ENCODE assay signal across 24 cellular contexts in genomic region chr16:71794943-71795342, GRCh38. TPM values are rescaled to one million over a fixed set of nuclear protein-coding genes. Genes with fewer than 3 reads are reported as not detected.
A peak's percentile ranks its signal among the peaks of the same experiment; 100 is the strongest.
DNase-seq lines count a peak whose midpoint lies in the region; ATAC-seq lines count a peak whose summit lies in the region.
"Had no signal": no experiment of that assay in that cellular context is flagged by ENCODE, and none has a peak within 500 bp of the region (broad histone marks: within the 10 kb centered on the region; RNA-seq: fewer than 3 reads in every experiment).

No MANE protein-coding gene starts in this region.

- no peaks in the 10 kb centered on the region for H3K27me3 Mint-ChIP-seq in activated naive CD4-positive, alpha-beta T cell treated with anti-CD3 and anti-CD28 coated beads, Interleukin-2, amount 50 U/mL, for 24 hours
- H3K27me3 Mint-ChIP-seq in activated CD8-positive, alpha-beta T cell treated with anti-CD3 and anti-CD28 coated beads, Interleukin-2, amount 10 ng/mL, durations not matched to agents 7 days and 5 days (ENCODE audit: low read depth), result no peaks in the 10 kb centered on the region
- no peaks in the 10 kb centered on the region for H3K27me3 Mint-ChIP-seq in stimulated activated memory B cell treated with anti-CD40 and anti-IgM and Interleukin-4, amounts not matched to agents 10 μg/mL and 1 μg/mL and 100 μg/mL, for 72 hours

- no peak for DNase-seq in activated naive CD4-positive, alpha-beta T cell treated with anti-CD3 and anti-CD28 coated beads, Interleukin-2, amount 50 U/mL, for 16 hours
- DNase-seq in activated CD8-positive, alpha-beta T cell treated with anti-CD3 and anti-CD28 coated beads, Interleukin-2, amount 10 ng/mL, durations not matched to agents 7 days and 5 days, result no peak
- DNase-seq in right cardiac atrium, result no peak
- DNase-seq: ACHN; activated CD4-positive, alpha-beta T cell treated with anti-CD3 and anti-CD28 coated beads, Interleukin-2, amount 50 U/mL, for 1 hour; amygdala; caudate nucleus; effector CD8-positive, alpha-beta T cell; GM23248; heart right ventricle; MG63; NCI-H1694 treated with DMSO at 0.1 percent for 48 hours; NCI-H2227 treated with DMSO at 0.1 percent for 48 hours had no signal

- peaks cover 6% of the 10 kb centered on the region for H3K36me3 Mint-ChIP-seq in activated naive CD4-positive, alpha-beta T cell treated with anti-CD3 and anti-CD28 coated beads, Interleukin-2, amount 50 U/mL, for 24 hours
- H3K36me3 Mint-ChIP-seq in activated CD8-positive, alpha-beta T cell treated with anti-CD3 and anti-CD28 coated beads, Interleukin-2, amount 10 ng/mL, durations not matched to agents 7 days and 5 days (ENCODE audit: low read depth), result peaks cover 29% of the 10 kb centered on the region
- peaks cover 35% of the 10 kb centered on the region for H3K36me3 Mint-ChIP-seq in stimulated activated memory B cell treated with anti-CD40 and anti-IgM and Interleukin-4, amounts not matched to agents 10 μg/mL and 1 μg/mL and 100 μg/mL, for 72 hours

- peaks cover 2% of the 10 kb centered on the region for H3K4me1 ChIP-seq in right cardiac atrium (ENCODE audit: control insufficient read depth, insufficient read depth, low read length)

- H3K4me3 ChIP-seq in right cardiac atrium (ENCODE audit: low read length), result no peak overlapping the region
- H3K4me3 ChIP-seq: GM23248, heart right ventricle, lung, MG63, tibial nerve had no signal

- POLR2A ChIA-PET in activated CD8-positive, alpha-beta T cell treated with anti-CD3 and anti-CD28 coated beads, Interleukin-2, amount 10 ng/mL, durations not matched to agents 7 days and 5 days (lab: Charles Lee), result interaction anchor here (1.3 kb wide), 1 partner anchor 14 kb away, joined by 9 read pairs; the partner anchor contains the start of gene AP1G1

- no peak for ATAC-seq in activated CD8-positive, alpha-beta T cell treated with anti-CD3 and anti-CD28 coated beads, Interleukin-2, amount 10 ng/mL, durations not matched to agents 7 days and 5 days
- ATAC-seq in right cardiac atrium (peak; percentile 53 to 64), HG02885 (IDR thresholded peaks at IDR 0.05; ENCODE audit: poor library complexity, unreplicated experiment) (no peak), HG02642 (IDR thresholded peaks at IDR 0.05; ENCODE audit: poor library complexity, unreplicated experiment) (no peak), GM18868 (IDR thresholded peaks at IDR 0.05; ENCODE audit: unreplicated experiment) (no peak)
- ATAC-seq in stimulated activated memory B cell treated with anti-CD40 and anti-IgM and Interleukin-4, amounts not matched to agents 10 μg/mL and 1 μg/mL and 100 μg/mL, for 72 hours, result no peak
- ATAC-seq: Panc1, SK-N-SH treated with all-trans-retinoic acid at 6 μM for 48 hours had no signal

- H3K4me3 Mint-ChIP-seq in activated naive CD4-positive, alpha-beta T cell treated with anti-CD3 and anti-CD28 coated beads, Interleukin-2, amount 50 U/mL, for 24 hours, result peak overlapping the region; percentile 37
- no peak overlapping the region for H3K4me3 Mint-ChIP-seq in activated CD8-positive, alpha-beta T cell treated with anti-CD3 and anti-CD28 coated beads, Interleukin-2, amount 10 ng/mL, durations not matched to agents 7 days and 5 days
- H3K4me3 Mint-ChIP-seq in stimulated activated memory B cell treated with anti-CD40 and anti-IgM and Interleukin-4, amounts not matched to agents 10 μg/mL and 1 μg/mL and 100 μg/mL, for 72 hours, result no peak overlapping the region
- H3K4me3 Mint-ChIP-seq: activated T-helper 1 cell treated with anti-CD3 and anti-CD28 coated beads, Interleukin-12 subunit alpha, Interleukin-12 subunit beta, Interleukin-2, Interleukin-4 antibody, amounts not matched to agents 30 ng/mL and 10 ng/mL and 1 ng/mL, durations not matched to agents 14 hours and 24 hours and 36 hours had no signal

- CTCF ChIA-PET in activated CD8-positive, alpha-beta T cell treated with anti-CD3 and anti-CD28 coated beads, Interleukin-2, amount 10 ng/mL, durations not matched to agents 7 days and 5 days (lab: Charles Lee), result interaction anchor here (1.0 to 1.8 kb wide), 5 partner anchors 14 to 166 kb away, joined by 3 to 6 read pairs (median 4); no protein-coding TSS in a partner anchor

- 27% methylated on average over 1 of the region's 1 CpG for WGBS in right cardiac atrium

- peak overlapping the region; percentile 44 for H3K27ac Mint-ChIP-seq in activated naive CD4-positive, alpha-beta T cell treated with anti-CD3 and anti-CD28 coated beads, Interleukin-2, amount 50 U/mL, for 24 hours
- peak overlapping the region; percentile 39 for H3K27ac Mint-ChIP-seq in activated CD8-positive, alpha-beta T cell treated with anti-CD3 and anti-CD28 coated beads, Interleukin-2, amount 10 ng/mL, durations not matched to agents 7 days and 5 days
- peak overlapping the region; percentile 49 for H3K27ac Mint-ChIP-seq in stimulated activated memory B cell treated with anti-CD40 and anti-IgM and Interleukin-4, amounts not matched to agents 10 μg/mL and 1 μg/mL and 100 μg/mL, for 72 hours
- H3K27ac Mint-ChIP-seq: activated T-helper 1 cell treated with anti-CD3 and anti-CD28 coated beads, Interleukin-12 subunit alpha, Interleukin-12 subunit beta, Interleukin-2, Interleukin-4 antibody, amounts not matched to agents 30 ng/mL and 10 ng/mL and 1 ng/mL, durations not matched to agents 14 hours and 24 hours and 36 hours had no signal

- no peaks in the 10 kb centered on the region for H3K27me3 ChIP-seq in right cardiac atrium (ENCODE audit: control insufficient read depth, insufficient read depth)
- H3K27me3 ChIP-seq: heart right ventricle, MG63, tibial nerve had no signal

- H3K4me1 Mint-ChIP-seq in activated naive CD4-positive, alpha-beta T cell treated with anti-CD3 and anti-CD28 coated beads, Interleukin-2, amount 50 U/mL, for 24 hours, result peaks cover 76% of the 10 kb centered on the region
- H3K4me1 Mint-ChIP-seq in activated CD8-positive, alpha-beta T cell treated with anti-CD3 and anti-CD28 coated beads, Interleukin-2, amount 10 ng/mL, durations not matched to agents 7 days and 5 days (ENCODE audit: low read depth), result peaks cover 54% of the 10 kb centered on the region
- H3K4me1 Mint-ChIP-seq in stimulated activated memory B cell treated with anti-CD40 and anti-IgM and Interleukin-4, amounts not matched to agents 10 μg/mL and 1 μg/mL and 100 μg/mL, for 72 hours, result peaks cover 67% of the 10 kb centered on the region

- intact Hi-C loops in right cardiac atrium (cut with DNase I), result no loop called here

- H3K9me3 ChIP-seq in right cardiac atrium (ENCODE audit: control insufficient read depth, low read length), result no peaks in the 10 kb centered on the region
- H3K9me3 ChIP-seq: heart right ventricle, MG63, tibial nerve had no signal

- H3K9me3 Mint-ChIP-seq in activated naive CD4-positive, alpha-beta T cell treated with anti-CD3 and anti-CD28 coated beads, Interleukin-2, amount 50 U/mL, for 24 hours, result no peaks in the 10 kb centered on the region
- no peaks in the 10 kb centered on the region for H3K9me3 Mint-ChIP-seq in activated CD8-positive, alpha-beta T cell treated with anti-CD3 and anti-CD28 coated beads, Interleukin-2, amount 10 ng/mL, durations not matched to agents 7 days and 5 days (ENCODE audit: insufficient read depth)
- H3K9me3 Mint-ChIP-seq in stimulated activated memory B cell treated with anti-CD40 and anti-IgM and Interleukin-4, amounts not matched to agents 10 μg/mL and 1 μg/mL and 100 μg/mL, for 72 hours, result no peaks in the 10 kb centered on the region
- H3K9me3 Mint-ChIP-seq: activated T-helper 1 cell treated with anti-CD3 and anti-CD28 coated beads, Interleukin-12 subunit alpha, Interleukin-12 subunit beta, Interleukin-2, Interleukin-4 antibody, amounts not matched to agents 30 ng/mL and 10 ng/mL and 1 ng/mL, durations not matched to agents 14 hours and 24 hours and 36 hours had no signal

- no peak overlapping the region for H3K27ac ChIP-seq in right cardiac atrium (ENCODE audit: low read length)
- H3K27ac ChIP-seq: C4-2B, GM23248, heart right ventricle, tibial nerve had no signal

RNA-seq across cellular contexts. Expression of gene AP1G1, which starts 13.7 kb away (rescaled TPM):
- total RNA-seq in activated CD8-positive, alpha-beta T cell treated with anti-CD3 and anti-CD28 coated beads, Interleukin-2, amount 10 ng/mL, durations not matched to agents 7 days and 5 days, result 10 to 100 TPM; 74.9 to 77.4 TPM
- total RNA-seq in right cardiac atrium, result 10 to 100 TPM; 36.2 to 47.8 (median 37.8) TPM
- polyA plus RNA-seq in right cardiac atrium, result 11.2 TPM

RNA-seq across cellular contexts. Expression of gene ATXN1L, which starts 50.8 kb away (rescaled TPM):
- total RNA-seq in activated CD8-positive, alpha-beta T cell treated with anti-CD3 and anti-CD28 coated beads, Interleukin-2, amount 10 ng/mL, durations not matched to agents 7 days and 5 days, result 10 to 100 TPM; 20.3 to 22.6 TPM
- 10 to 100 TPM; 16.2 to 20.1 (median 17.1) TPM for total RNA-seq in right cardiac atrium
- 8.7 TPM for polyA plus RNA-seq in right cardiac atrium

Comparison
In these comparisons a context has a peak if more than half of its experiments do, and no peak if none do; other contexts are left out.
1. ATAC-seq: peak in right cardiac atrium (2 of 2); none in activated CD8-positive, alpha-beta T cell treated with anti-CD3 and anti-CD28 coated beads, Interleukin-2, amount 10 ng/mL, durations not matched to agents 7 days and 5 days (single experiment), stimulated activated memory B cell treated with anti-CD40 and anti-IgM and Interleukin-4, amounts not matched to agents 10 μg/mL and 1 μg/mL and 100 μg/mL, for 72 hours (single experiment), HG02885 (single experiment), HG02642 (single experiment) and GM18868 (single experiment).
2. Peak in every context shown above with its lines, with median percentiles within 50 percentile points of each other: H3K27ac Mint-ChIP-seq.